ENCODE assay signal across 13 cellular contexts in the genomic region with DNA sequence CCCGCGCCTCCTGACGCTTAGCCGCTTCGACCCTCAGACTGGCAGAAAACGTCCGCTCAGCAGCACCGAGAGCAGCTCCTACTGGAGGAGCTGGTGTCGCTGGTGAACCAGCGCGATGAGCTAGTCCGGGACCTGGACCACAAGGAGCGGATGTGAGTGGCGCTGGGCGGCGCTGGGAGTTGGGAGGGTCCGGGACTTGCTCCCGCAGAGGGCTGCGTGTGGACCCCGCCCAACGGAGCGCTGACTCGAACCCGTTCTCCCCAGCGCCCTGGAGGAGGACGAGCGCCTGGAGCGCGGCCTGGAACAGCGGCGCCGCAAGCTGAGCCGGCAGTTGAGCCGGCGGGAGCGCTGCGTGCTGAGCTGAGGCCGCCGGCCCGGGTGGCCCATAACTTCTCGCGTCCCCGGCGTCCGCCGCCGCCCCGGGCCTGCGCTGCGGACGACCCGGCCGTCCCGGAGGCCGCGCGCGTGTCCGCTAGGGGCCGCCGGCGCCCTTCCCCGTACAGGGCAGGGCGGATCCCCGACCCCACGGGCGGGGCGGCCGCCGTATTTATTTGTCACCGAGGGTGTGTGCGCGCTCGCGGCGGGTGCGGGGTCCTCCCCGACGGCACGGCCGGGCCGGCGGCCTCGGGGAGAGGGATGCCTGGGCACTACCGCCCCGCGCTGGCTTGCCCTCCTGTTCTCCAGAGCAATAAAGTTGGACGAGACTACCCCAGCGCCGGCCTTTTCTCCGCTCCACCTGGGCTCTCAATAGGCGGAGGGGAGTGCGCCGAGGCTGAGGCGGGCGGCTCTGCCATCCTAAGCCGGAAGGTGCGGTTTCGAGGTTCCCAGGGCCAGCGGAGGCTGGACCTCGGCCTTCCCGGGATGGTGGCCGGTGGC. TPM values are rescaled to one million over a fixed set of nuclear protein-coding genes. Genes with fewer than 3 reads are reported as not detected.
DNase-seq lines count a peak whose midpoint lies in the region; TF ChIP-seq lines count a peak whose summit lies in the region.
"Had no signal": no experiment of that assay in that cellular context is flagged by ENCODE, and none has a peak within 500 bp of the region (broad histone marks: within the 10 kb centered on the region; RNA-seq: fewer than 3 reads in every experiment).

No MANE protein-coding gene starts in this region.

- in situ Hi-C loops in GM13977 (cut with MboI; ENCODE audit: low pct_unique_long_range_greater_than_20kb, low sequenced_read_pairs, unreplicated experiment) = no loop called here

- no peaks in the 10 kb centered on the region for H3K36me3 ChIP-seq in ectodermal cell (ENCODE audit: control insufficient read depth, insufficient read depth, low read length)
- peaks cover 11% of the 10 kb centered on the region for H3K36me3 ChIP-seq in rectal smooth muscle tissue (ENCODE audit: control insufficient read depth, insufficient read depth, low read length)

- H3K4me1 ChIP-seq in ectodermal cell (ENCODE audit: control insufficient read depth, insufficient read depth, low read length) (peaks cover 17% of the 10 kb centered on the region), rectal smooth muscle tissue (ENCODE audit: control insufficient read depth, insufficient read depth, low read length) (peaks cover 21% of the 10 kb centered on the region)

- WGBS in ectodermal cell, 2 experiments = 3 to 4% methylated on average over 103 of the region's 103 CpGs

- H3K4me3 ChIP-seq in ectodermal cell (ENCODE audit: insufficient read depth, low read depth, low read length) (peak overlapping the region; percentile 49), rectal smooth muscle tissue (ENCODE audit: low read length) (peak overlapping the region; percentile 8)
- H3K4me3 ChIP-seq: adrenal gland, BLaER1 had no signal

- peak; percentile 85 for DNase-seq in ELF-1 (ENCODE audit: low read depth, low spot score)
- DNase-seq in islet precursor cell = peak; percentile 95
- no peak for DNase-seq in NOMO-1 treated with dmso at 0.1 percent for 144 hours (lab: John Stamatoyannopoulos, UW; ENCODE audit: unreplicated experiment)
- DNase-seq in activated CD4-positive, alpha-beta T cell treated with anti-CD3 and anti-CD28 coated beads, Interleukin-2, amount 50 U/mL, for 1 hour = no peak
- DNase-seq in DMS 273 treated with DMSO at 0.1 percent for 48 hours (lab: John Stamatoyannopoulos, UW) = no peak
- DNase-seq in GM13977 (ENCODE audit: low spot score) = no peak
- DNase-seq: activated CD4-positive, alpha-beta T cell treated with anti-CD3 and anti-CD28 coated beads for 36 hours; NCI-H1436 treated with DMSO at 0.1 percent for 48 hours; RPMI8226 had no signal

- H3K27me3 ChIP-seq in ectodermal cell (ENCODE audit: control insufficient read depth, insufficient read depth, low read length, poor library complexity, severe bottlenecking) = peaks cover 45% of the 10 kb centered on the region
- H3K27me3 ChIP-seq in rectal smooth muscle tissue (ENCODE audit: control insufficient read depth, insufficient read depth, low read length) = no peaks in the 10 kb centered on the region
- H3K27me3 ChIP-seq: adrenal gland, BLaER1 had no signal

- no peaks in the 10 kb centered on the region for H3K9me3 ChIP-seq in ectodermal cell (ENCODE audit: control insufficient read depth, low read length)
- H3K9me3 ChIP-seq: adrenal gland, BLaER1 had no signal

- no peak overlapping the region for H3K9ac ChIP-seq in rectal smooth muscle tissue (ENCODE audit: low read length)
- H3K9ac ChIP-seq: BLaER1 had no signal

- H3K27ac ChIP-seq in ectodermal cell (ENCODE audit: insufficient read depth, low read depth, low read length, poor library complexity, severe bottlenecking) (no peak overlapping the region), rectal smooth muscle tissue (ENCODE audit: low read depth, low read length) (no peak overlapping the region)
- H3K27ac ChIP-seq: BLaER1 had no signal

- no peak for TF ChIP-seq CTCF in GM13977 (IDR thresholded peaks at IDR 0.05; ENCODE audit: extremely low read depth, insufficient read depth, missing control alignments)

RNA-seq across cellular contexts. Expression of gene KCNK7, which starts 3.4 kb away (rescaled TPM):
- polyA plus RNA-seq in ectodermal cell (2013, experiment 1 of 4) = not detected
- 0.30 TPM for polyA plus RNA-seq in ectodermal cell (2013, experiment 2 of 4)
- polyA plus RNA-seq in ectodermal cell (2013, experiment 3 of 4) = 0.27 TPM
- polyA plus RNA-seq in ectodermal cell (2013, experiment 4 of 4) = 0.16 TPM

RNA-seq across cellular contexts. Expression of gene EHBP1L1, which starts 16.3 kb away (rescaled TPM):
- polyA plus RNA-seq in ectodermal cell (2013, experiment 1 of 4) = 5.0 TPM
- polyA plus RNA-seq in ectodermal cell (2013, experiment 2 of 4) = 6.8 TPM
- 5.3 TPM for polyA plus RNA-seq in ectodermal cell (2013, experiment 3 of 4)
- polyA plus RNA-seq in ectodermal cell (2013, experiment 4 of 4) = 7.5 TPM

RNA-seq across cellular contexts. Expression of gene FAM89B, which starts 19.8 kb away (rescaled TPM):
- 38.9 TPM for polyA plus RNA-seq in ectodermal cell (2013, experiment 1 of 4)
- 37.2 TPM for polyA plus RNA-seq in ectodermal cell (2013, experiment 2 of 4)
- polyA plus RNA-seq in ectodermal cell (2013, experiment 3 of 4) = 35.1 TPM
- polyA plus RNA-seq in ectodermal cell (2013, experiment 4 of 4) = 41.0 TPM

RNA-seq across cellular contexts. Expression of gene MAP3K11, which starts 21.8 kb away (rescaled TPM):
- 44.2 TPM for polyA plus RNA-seq in ectodermal cell (2013, experiment 1 of 4)
- polyA plus RNA-seq in ectodermal cell (2013, experiment 2 of 4) = 48.0 TPM
- 39.7 TPM for polyA plus RNA-seq in ectodermal cell (2013, experiment 3 of 4)
- polyA plus RNA-seq in ectodermal cell (2013, experiment 4 of 4) = 45.1 TPM

RNA-seq across cellular contexts. Expression of gene ZNRD2, which starts 21.9 kb away (rescaled TPM):
- 38.2 TPM for polyA plus RNA-seq in ectodermal cell (2013, experiment 1 of 4)
- 41.3 TPM for polyA plus RNA-seq in ectodermal cell (2013, experiment 2 of 4)
- 33.5 TPM for polyA plus RNA-seq in ectodermal cell (2013, experiment 3 of 4)
- 38.4 TPM for polyA plus RNA-seq in ectodermal cell (2013, experiment 4 of 4)

Comparison
In these comparisons a context has a peak if more than half of its experiments do, and no peak if none do; other contexts are left out.
1. DNase-seq: peak in ELF-1 (single experiment) and islet precursor cell (single experiment); none in NOMO-1 treated with dmso at 0.1 percent for 144 hours (single experiment), activated CD4-positive, alpha-beta T cell treated with anti-CD3 and anti-CD28 coated beads, Interleukin-2, amount 50 U/mL, for 1 hour (single experiment), DMS 273 treated with DMSO at 0.1 percent for 48 hours (single experiment) and GM13977 (single experiment).